Comparison of ENCODE assay signal across 10 cellular contexts in genomic region chrX:10900585-10901289, GRCh38.
A peak's percentile ranks its signal among the peaks of the same experiment; 100 is the strongest.
DNase-seq lines count a peak whose midpoint lies in the region; ATAC-seq, FAIRE-seq and TF ChIP-seq lines count a peak whose summit lies in the region.
"Had no signal": no experiment of that assay in that cellular context is flagged by ENCODE, and none has a peak within 500 bp of the region (broad histone marks: within the 10 kb centered on the region; RNA-seq: fewer than 3 reads in every experiment).

No MANE protein-coding gene starts in this region.

- H4K20me1 ChIP-seq in MM.1S (ENCODE audit: insufficient read depth, low read length) (no peaks in the 10 kb centered on the region), HepG2 (ENCODE audit: insufficient read depth, low read length) (no peaks in the 10 kb centered on the region)

- H3K27ac ChIP-seq in MM.1S (ENCODE audit: low read length): no peak overlapping the region
- peak overlapping the region; percentile 49 for H3K27ac ChIP-seq in HepG2 (ENCODE audit: extremely low read length, insufficient read depth, low read length)
- H3K27ac ChIP-seq in right cardiac atrium (ENCODE audit: low read length): no peak overlapping the region
- H3K27ac ChIP-seq: heart left ventricle, KMS-11 had no signal

- no peaks in the 10 kb centered on the region for H3K79me2 ChIP-seq in MM.1S (ENCODE audit: low read length)
- no peaks in the 10 kb centered on the region for H3K79me2 ChIP-seq in HepG2 (ENCODE audit: insufficient read depth, low read length)

- peaks cover 14% of the 10 kb centered on the region; the same call in 1 of the 2 replicates for H3K4me1 ChIP-seq in MM.1S (ENCODE audit: low read length)
- H3K4me1 ChIP-seq in HepG2 (ENCODE audit: insufficient read depth, low read length): peaks cover 29% of the 10 kb centered on the region
- no peaks in the 10 kb centered on the region for H3K4me1 ChIP-seq in right cardiac atrium (ENCODE audit: control insufficient read depth, insufficient read depth, low read length)
- H3K4me1 ChIP-seq: heart left ventricle had no signal

- H3K27me3 ChIP-seq in MM.1S (replicated peaks; ENCODE audit: insufficient read depth, low read length): no peaks in the 10 kb centered on the region
- H3K27me3 ChIP-seq in bronchial epithelial cell (ENCODE audit: control insufficient read depth, insufficient read depth, low read length): no peaks in the 10 kb centered on the region
- no peaks in the 10 kb centered on the region for H3K27me3 ChIP-seq in HepG2 (ENCODE audit: control insufficient read depth in 1 of 2, insufficient read depth in 2 of 2, low read length in 2 of 2)
- no peaks in the 10 kb centered on the region for H3K27me3 ChIP-seq in right cardiac atrium (ENCODE audit: control insufficient read depth, insufficient read depth)
- H3K27me3 ChIP-seq: heart left ventricle had no signal

- TF ChIP-seq RAD21 in HepG2 (CRISPR knock-in tag; IDR thresholded peaks at IDR 0.05): no peak

- in situ Hi-C loops in HepG2 (cut with HindIII; ENCODE audit: extremely low pct_ligation_motif_present, low pct_unique_long_range_greater_than_20kb): no loop called here

- H3K36me3 ChIP-seq in MM.1S (replicated peaks; ENCODE audit: insufficient read depth, low read length) (no peaks in the 10 kb centered on the region), bronchial epithelial cell (ENCODE audit: control insufficient read depth, insufficient read depth, low read length) (no peaks in the 10 kb centered on the region), HepG2 (replicated peaks in 1 of 2; ENCODE audit: control insufficient read depth in 1 of 2, insufficient read depth in 2 of 2, low read length in 2 of 2) (no peaks in the 10 kb centered on the region)
- H3K36me3 ChIP-seq: heart left ventricle had no signal

- no peaks in the 10 kb centered on the region for H3K9me2 ChIP-seq in MM.1S (replicated peaks; ENCODE audit: insufficient read depth, low read length)

- 4% methylated on average over 4 of the region's 4 CpGs for WGBS in HepG2 (ENCODE audit: low lambda C conversion rate)
- 56% methylated on average over 4 of the region's 4 CpGs for WGBS in right cardiac atrium

- peak; percentile 10 for DNase-seq in AG08395 (ENCODE audit: low spot score)
- no peak for DNase-seq in MM.1S
- peak; percentile 66 for DNase-seq in bronchial epithelial cell (ENCODE audit: low read depth)
- peak; percentile 82 for DNase-seq in HepG2 (ENCODE audit: low spot score)
- DNase-seq in right cardiac atrium: no peak
- DNase-seq in OCI-M2 (lab: John Stamatoyannopoulos, UW; ENCODE audit: unreplicated experiment): no peak
- no peak for DNase-seq in NCI-H2171 (lab: John Stamatoyannopoulos, UW)
- DNase-seq: heart left ventricle had no signal

- POLR2A ChIA-PET in HepG2 (lab: Yijun Ruan, JAX): interaction anchor here (1.3 to 1.6 kb wide), 2 partner anchors 81 to 92 kb away, joined by 3 to 5 read pairs; no protein-coding TSS in a partner anchor

- no peak for TF ChIP-seq POLR2A in HepG2 (IDR thresholded peaks at IDR 0.05; ENCODE audit: insufficient read depth in 1 of 2, low read depth in 2 of 2, low read length in 2 of 2)

- no peaks in the 10 kb centered on the region for H3K9me3 ChIP-seq in MM.1S (replicated peaks; ENCODE audit: insufficient read depth, low read length)
- H3K9me3 ChIP-seq in HepG2 (ENCODE audit: low read length): no peaks in the 10 kb centered on the region
- no peaks in the 10 kb centered on the region for H3K9me3 ChIP-seq in right cardiac atrium (ENCODE audit: control insufficient read depth, low read length)

- no peak overlapping the region for H3K9ac ChIP-seq in MM.1S (ENCODE audit: low read length)
- no peak overlapping the region for H3K9ac ChIP-seq in HepG2 (ENCODE audit: insufficient read depth, low read depth, low read length)
- H3K9ac ChIP-seq: KMS-11 had no signal

- no peak for TF ChIP-seq EP300 in HepG2 (IDR thresholded peaks at IDR 0.05; ENCODE audit: low read depth in 2 of 2, low read length in 2 of 2)
- TF ChIP-seq EP300 in HepG2 (CRISPR knock-in tag; IDR thresholded peaks at IDR 0.05; ENCODE audit: borderline replicate concordance): no peak

- H2AFZ ChIP-seq in MM.1S (ENCODE audit: low read length): no peak overlapping the region
- H2AFZ ChIP-seq in HepG2 (ENCODE audit: low read length): no peak overlapping the region

- H3K4me3 ChIP-seq in MM.1S (ENCODE audit: low read length) (no peak overlapping the region), bronchial epithelial cell (ENCODE audit: low read depth, low read length) (no peak overlapping the region), HepG2 (replicated peaks in 1 of 3; ENCODE audit: insufficient read depth in 1 of 3, low read depth in 2 of 3, low read length in 3 of 3) (no peak overlapping the region), right cardiac atrium (ENCODE audit: low read length) (no peak overlapping the region)
- H3K4me3 ChIP-seq: heart left ventricle had no signal

- FAIRE-seq in bronchial epithelial cell (lab: Jason Lieb, UNC) (no peak), HepG2 (lab: Jason Lieb, UNC) (peak; percentile 91)

- H3K4me2 ChIP-seq in MM.1S (ENCODE audit: low read depth, low read length): peak overlapping the region; percentile 37; the same call in 1 of the 2 replicates
- peak overlapping the region; percentile 47 for H3K4me2 ChIP-seq in HepG2 (ENCODE audit: low read depth, low read length)
- H3K4me2 ChIP-seq: KMS-11 had no signal

- TF ChIP-seq CTCF in MM.1S (IDR thresholded peaks at IDR 0.05; ENCODE audit: low read length) (no peak), bronchial epithelial cell (IDR thresholded peaks at IDR 0.05; ENCODE audit: insufficient read depth, low read length, severe bottlenecking) (no peak), HepG2 (CRISPR knock-in tag; IDR thresholded peaks at IDR 0.05) (no peak)

- intact Hi-C loops in HepG2 (cut with micrococcal nuclease; ENCODE audit: unreplicated experiment): loop anchor here (5.0 to 10.0 kb wide), 2 partner anchors 82 to 194 kb away; no protein-coding TSS in a partner anchor
- intact Hi-C loops in right cardiac atrium (cut with DNase I): no loop called here

- peak; percentile 81 for ATAC-seq in HepG2
- no peak for ATAC-seq in right cardiac atrium
- no peak for ATAC-seq in GM19452 (IDR thresholded peaks at IDR 0.05; ENCODE audit: unreplicated experiment)
- ATAC-seq: heart left ventricle had no signal

- H3F3A ChIP-seq in MM.1S (ENCODE audit: insufficient read depth, low read length): no peaks in the 10 kb centered on the region

- CTCF ChIA-PET in HepG2 (lab: Yijun Ruan, JAX; ENCODE audit: low intra/inter-chr PET ratio, low total read pairs): no interaction called here

- no TSS peak for BruUV-seq in HepG2 (replicated peaks; lab: Mats Ljungman, UMichigan)

TF ChIP-seq in HepG2, 621 proteins besides CTCF, POLR2A, EP300 and RAD21 (continues in another document):
- TF ChIP-seq FOXA3 (CRISPR knock-in tag; IDR thresholded peaks at IDR 0.05) (peak; percentile 17; the same call in 1 of the 2 replicates), GABPB1 (CRISPR knock-in tag; IDR thresholded peaks at IDR 0.05) (peak; percentile 29; the same call in 1 of the 2 replicates), NR2F2 (IDR thresholded peaks at IDR 0.05; ENCODE audit: borderline replicate concordance, low read depth) (peak; percentile 81; the same call in 1 of the 2 replicates), CC2D1A (CRISPR knock-in tag; IDR thresholded peaks at IDR 0.05) (no peak), ZNF609 (CRISPR knock-in tag; IDR thresholded peaks at IDR 0.05; ENCODE audit: borderline replicate concordance) (peak; percentile 98)

Comparison
In these comparisons a context has a peak if more than half of its experiments do, and no peak if none do; other contexts are left out.
1. DNase-seq: peak in AG08395 (single experiment), bronchial epithelial cell (single experiment) and HepG2 (single experiment); none in MM.1S (single experiment), right cardiac atrium (0 of 3), OCI-M2 (single experiment) and NCI-H2171 (single experiment).